In genomic region chr2:192250961-192251360, GRCh38 we compare ENCODE assay signal across 33 cellular contexts. TPM values are rescaled to one million over a fixed set of nuclear protein-coding genes. Genes with fewer than 3 reads are reported as not detected.
"Had no signal": no experiment of that assay in that cellular context is flagged by ENCODE, and none has a peak within 500 bp of the region (broad histone marks: within the 10 kb centered on the region; RNA-seq: fewer than 3 reads in every experiment).

No MANE protein-coding gene starts in this region.

- H3K36me3 Mint-ChIP-seq: activated CD8-positive, alpha-beta memory T cell treated with anti-CD3 and anti-CD28 coated beads, Interleukin-2, amount 10 ng/mL, durations not matched to agents 7 days and 5 days; activated naive CD8-positive, alpha-beta T cell treated with anti-CD3 and anti-CD28 coated beads for 36 hours had no signal

- H3K36me3 ChIP-seq: brain microvascular endothelial cell, SJCRH30, WERI-Rb-1 had no signal

- H3K9me3 ChIP-seq: SJCRH30 had no signal

- H3K9ac ChIP-seq: KMS-11 had no signal

- H3K4me3 ChIP-seq: SJCRH30 had no signal

- H3K4me2 ChIP-seq: KMS-11 had no signal

- H3K4me1 Mint-ChIP-seq: activated CD4-positive, alpha-beta memory T cell treated with anti-CD3 and anti-CD28 coated beads, Interleukin-2, amount 10 ng/mL, durations not matched to agents 7 days and 5 days; activated CD8-positive, alpha-beta memory T cell treated with anti-CD3 and anti-CD28 coated beads, Interleukin-2, amount 10 ng/mL, durations not matched to agents 7 days and 5 days; activated naive CD8-positive, alpha-beta T cell treated with anti-CD3 and anti-CD28 coated beads for 36 hours had no signal

- DNase-seq: activated CD4-positive, alpha-beta memory T cell treated with anti-CD3 and anti-CD28 coated beads, Interleukin-2, amount 10 ng/mL, durations not matched to agents 7 days and 5 days; activated CD4-positive, alpha-beta T cell treated with anti-CD3 and anti-CD28 coated beads for 1 hour; activated CD4-positive, alpha-beta T cell treated with anti-CD3 and anti-CD28 coated beads for 48 hours; activated CD4-positive, CD25-positive, alpha-beta regulatory T cell; activated CD8-positive, alpha-beta memory T cell treated with anti-CD3 and anti-CD28 coated beads for 24 hours; activated CD8-positive, alpha-beta memory T cell treated with anti-CD3 and anti-CD28 coated beads, Interleukin-2, amount 10 ng/mL, durations not matched to agents 7 days and 5 days; activated CD8-positive, alpha-beta memory T cell treated with anti-CD3 and anti-CD28 coated beads, Interleukin-2, amount 50 U/mL, for 48 hours; activated effector memory CD4-positive, alpha-beta T cell treated with Interleukin-2 at 50 U/mL for 16 hours; activated naive CD4-positive, alpha-beta T cell treated with anti-CD3 and anti-CD28 coated beads, Interleukin-2, amount 50 U/mL, for 16 hours; activated naive CD8-positive, alpha-beta T cell treated with anti-CD3 and anti-CD28 coated beads for 36 hours; activated T-cell treated with anti-CD3 and anti-CD28 coated beads, Interleukin-2, amount 50 U/mL, for 48 hours; amniotic stem cell; aorta; brain microvascular endothelial cell; central memory CD4-positive, alpha-beta T cell; MM.1S; MV-4-11; NCI-H1092 treated with DMSO at 0.1 percent for 48 hours; NCI-H146; NCI-H187 treated with DMSO at 0.1 percent for 48 hours; NCI-H2081; NCI-H345; NCI-H524 treated with DMSO at 0.1 percent for 48 hours; SHP77; SJCRH30; SW 1271; T-helper 1 cell; T-helper 2 cell; T-helper 9 cell; WERI-Rb-1 had no signal

- H3K27ac Mint-ChIP-seq: activated CD4-positive, alpha-beta memory T cell treated with anti-CD3 and anti-CD28 coated beads, Interleukin-2, amount 10 ng/mL, durations not matched to agents 7 days and 5 days; activated CD8-positive, alpha-beta memory T cell treated with anti-CD3 and anti-CD28 coated beads, Interleukin-2, amount 10 ng/mL, durations not matched to agents 7 days and 5 days; activated naive CD8-positive, alpha-beta T cell treated with anti-CD3 and anti-CD28 coated beads for 36 hours had no signal

- H3K27me3 ChIP-seq: brain microvascular endothelial cell had no signal

- H3K4me3 Mint-ChIP-seq: activated CD4-positive, alpha-beta memory T cell treated with anti-CD3 and anti-CD28 coated beads, Interleukin-2, amount 10 ng/mL, durations not matched to agents 7 days and 5 days; activated CD8-positive, alpha-beta memory T cell treated with anti-CD3 and anti-CD28 coated beads, Interleukin-2, amount 10 ng/mL, durations not matched to agents 7 days and 5 days; activated naive CD8-positive, alpha-beta T cell treated with anti-CD3 and anti-CD28 coated beads for 36 hours had no signal

- ATAC-seq: activated CD8-positive, alpha-beta memory T cell treated with anti-CD3 and anti-CD28 coated beads, Interleukin-2, amount 10 ng/mL, durations not matched to agents 7 days and 5 days; Panc1 had no signal

- H3K27ac ChIP-seq: brain microvascular endothelial cell, KMS-11, SJCRH30, WERI-Rb-1 had no signal

- H3K27me3 Mint-ChIP-seq: activated CD4-positive, alpha-beta memory T cell treated with anti-CD3 and anti-CD28 coated beads, Interleukin-2, amount 10 ng/mL, durations not matched to agents 7 days and 5 days; activated CD8-positive, alpha-beta memory T cell treated with anti-CD3 and anti-CD28 coated beads, Interleukin-2, amount 10 ng/mL, durations not matched to agents 7 days and 5 days; activated naive CD8-positive, alpha-beta T cell treated with anti-CD3 and anti-CD28 coated beads for 36 hours had no signal

- H3K9me3 Mint-ChIP-seq: activated CD4-positive, alpha-beta memory T cell treated with anti-CD3 and anti-CD28 coated beads, Interleukin-2, amount 10 ng/mL, durations not matched to agents 7 days and 5 days; activated naive CD8-positive, alpha-beta T cell treated with anti-CD3 and anti-CD28 coated beads for 36 hours had no signal

- H3K4me1 ChIP-seq: SJCRH30 had no signal

RNA-seq across cellular contexts. Expression of gene TMEFF2, which starts 56.2 kb away (rescaled TPM):
- total RNA-seq: activated CD4-positive, alpha-beta memory T cell treated with anti-CD3 and anti-CD28 coated beads, Interleukin-2, amount 10 ng/mL, durations not matched to agents 7 days and 5 days; activated CD8-positive, alpha-beta memory T cell treated with anti-CD3 and anti-CD28 coated beads, Interleukin-2, amount 10 ng/mL, durations not matched to agents 7 days and 5 days; activated naive CD8-positive, alpha-beta T cell treated with anti-CD3 and anti-CD28 coated beads for 36 hours; NCI-H460 had no signal
- polyA plus RNA-seq: aorta had no signal
